8 cellular contexts compared by ENCODE assay signal in genomic region chr6:110357298-110357695, GRCh38. TPM values are rescaled to one million over a fixed set of nuclear protein-coding genes. Genes with fewer than 3 reads are reported as not detected.
A peak's percentile ranks its signal among the peaks of the same experiment; 100 is the strongest.
DNase-seq lines count a peak whose midpoint lies in the region; ATAC-seq and TF ChIP-seq lines count a peak whose summit lies in the region.

No MANE protein-coding gene starts in this region.

- DNase-seq in NCI-H146 (lab: John Stamatoyannopoulos, UW): peak; percentile 57
- no peak for DNase-seq in NCI-H146 treated with DMSO at 0.1 percent for 48 hours (lab: John Stamatoyannopoulos, UW; ENCODE audit: unreplicated experiment)
- DNase-seq in left lung: no peak
- DNase-seq in stimulated activated CD4-positive, alpha-beta T cell treated with anti-CD3 and anti-CD28 coated beads, Interleukin-4, amount 100 ng/mL, for 1 hour: no peak

- no peaks in the 10 kb centered on the region for H3K36me3 ChIP-seq in left lung
- no peaks in the 10 kb centered on the region for H3K36me3 ChIP-seq in subcutaneous abdominal adipose tissue (ENCODE audit: control insufficient read depth in 5 of 5, insufficient read depth in 5 of 5, low read length in 5 of 5)

- H3K9me3 Mint-ChIP-seq in brain: peaks cover 10 to 22% (median 18%) of the 10 kb centered on the region in 5 experiments

- H3K9me3 ChIP-seq in left lung: no peaks in the 10 kb centered on the region
- peaks cover 0 to 5% (median 0%) of the 10 kb centered on the region in 5 donors for H3K9me3 ChIP-seq in subcutaneous abdominal adipose tissue (ENCODE audit: control insufficient read depth in 5 of 5, low read length in 5 of 5)

- H3K4me1 ChIP-seq in left lung (peaks cover 4 to 7% of the 10 kb centered on the region in 2 donors), subcutaneous abdominal adipose tissue (ENCODE audit: control insufficient read depth in 5 of 5, insufficient read depth in 5 of 5, low read length in 5 of 5) (peaks cover 0 to 15% (median 10%) of the 10 kb centered on the region in 5 donors)

- peaks cover 67% of the 10 kb centered on the region for H3K4me1 Mint-ChIP-seq in brain

- intact Hi-C loops in left lung (cut with DNase I): no loop called here

- peak overlapping the region; percentile 31 to 39 for H3K4me3 ChIP-seq in left lung
- H3K4me3 ChIP-seq in subcutaneous abdominal adipose tissue (ENCODE audit: low read depth in 1 of 5, low read length in 5 of 5): peak overlapping the region; percentile 52 to 73 (median 65)

- peak overlapping the region; percentile 11 to 91 (median 59) for H3K27ac Mint-ChIP-seq in brain

- peak overlapping the region in 1 of 5 donors; percentile 9 for H3K9ac ChIP-seq in subcutaneous abdominal adipose tissue (ENCODE audit: low read length in 5 of 5)

- H3K27me3 Mint-ChIP-seq in brain: peaks cover 32% of the 10 kb centered on the region

- TF ChIP-seq CTCF in brain (conservative IDR thresholded peaks at IDR 0.05): no peak
- no peak for TF ChIP-seq CTCF in left lung (IDR thresholded peaks at IDR 0.05)

- H3K27ac ChIP-seq in left lung (peak overlapping the region in 1 of 2 donors; percentile 50), subcutaneous abdominal adipose tissue (ENCODE audit: low read depth, low read length) (no peak overlapping the region)

- no peaks in the 10 kb centered on the region for H3K36me3 Mint-ChIP-seq in brain

- peak overlapping the region; percentile 74 to 83 (median 80) for H3K4me3 Mint-ChIP-seq in brain

- H3K27me3 ChIP-seq in left lung (peaks cover 12 to 53% of the 10 kb centered on the region in 2 donors), subcutaneous abdominal adipose tissue (ENCODE audit: control insufficient read depth in 5 of 5, insufficient read depth in 4 of 5, low read length in 5 of 5) (peaks cover 4 to 27% (median 18%) of the 10 kb centered on the region in 5 donors)

- ATAC-seq in left lung (peak; percentile 37), GM18870 (IDR thresholded peaks at IDR 0.05; ENCODE audit: unreplicated experiment) (no peak), HG02938 (IDR thresholded peaks at IDR 0.05; ENCODE audit: unreplicated experiment) (no peak)

RNA-seq across cellular contexts. Expression of gene METTL24, which starts 0.9 kb away (rescaled TPM):
- polyA plus RNA-seq in brain (ENCODE audit: insufficient read depth, low read depth, low replicate concordance): not detected
- 1 to 10 TPM; 3.3 to 3.6 TPM for total RNA-seq in left lung

RNA-seq across cellular contexts. Expression of gene DDO, which starts 58.1 kb away (rescaled TPM):
- polyA plus RNA-seq in brain (ENCODE audit: insufficient read depth, low read depth, low replicate concordance): 2.0 TPM
- 1 to 10 TPM; 2.3 to 2.4 TPM for total RNA-seq in left lung
